ENCODE assay signal across 11 cellular contexts in genomic region chr5:24368121-24368520, GRCh38.
"Had no signal": no experiment of that assay in that cellular context is flagged by ENCODE, and none has a peak within 500 bp of the region (broad histone marks: within the 10 kb centered on the region; RNA-seq: fewer than 3 reads in every experiment).

No MANE protein-coding gene starts in this region.

- H3K9ac ChIP-seq: parathyroid adenoma had no signal

- H3K27me3 ChIP-seq: upper lobe of right lung had no signal

- H3K4me1 ChIP-seq: parathyroid adenoma, upper lobe of right lung had no signal

- ATAC-seq: effector memory CD8-positive, alpha-beta T cell; upper lobe of right lung had no signal

- H3K4me3 ChIP-seq: upper lobe of right lung had no signal

- H3K9me3 ChIP-seq: upper lobe of right lung had no signal

- DNase-seq: activated CD4-positive, alpha-beta T cell treated with anti-CD3 and anti-CD28 coated beads for 1 hour; activated CD4-positive, alpha-beta T cell treated with anti-CD3 and anti-CD28 coated beads, Interleukin-2, amount 50 U/mL, for 48 hours; activated gamma-delta T cell; activated T-cell treated with anti-CD3 and anti-CD28 coated beads, Interleukin-2, amount 50 U/mL, for 48 hours; amygdala; effector memory CD8-positive, alpha-beta T cell; erythroblast; retina; stimulated activated CD4-positive, alpha-beta T cell treated with anti-CD3 and anti-CD28 coated beads, Interleukin-4, amount 100 ng/mL, for 24 hours; upper lobe of right lung had no signal

- H3K27ac ChIP-seq: parathyroid adenoma, upper lobe of right lung had no signal

- H3K36me3 ChIP-seq: upper lobe of right lung had no signal

- H2AFZ ChIP-seq: parathyroid adenoma had no signal

- H3K79me2 ChIP-seq: parathyroid adenoma had no signal
